Comparison of ENCODE assay signal across 8 cellular contexts in genomic region chr17:28041068-28041843, GRCh38. TPM values are rescaled to one million over a fixed set of nuclear protein-coding genes. Genes with fewer than 3 reads are reported as not detected.
DNase-seq lines count a peak whose midpoint lies in the region; ATAC-seq and TF ChIP-seq lines count a peak whose summit lies in the region.

No MANE protein-coding gene starts in this region.

- no peak overlapping the region for H2AFZ ChIP-seq in PC-3 (ENCODE audit: low read length)

- intact Hi-C loops in PC-3 (cut with micrococcal nuclease): loop anchor here (10.0 kb wide), 1 partner anchor 134 kb away; no protein-coding TSS in a partner anchor

- H3K27me3 ChIP-seq in PC-3 (ENCODE audit: low read length): no peaks in the 10 kb centered on the region

- H3K9me2 ChIP-seq in PC-3 (replicated peaks; ENCODE audit: low read length): no peaks in the 10 kb centered on the region

- peak overlapping the region; percentile 85 for H3K4me3 Mint-ChIP-seq in activated T-cell treated with anti-CD3 and anti-CD28 coated beads, Interleukin-2, amount 50 U/mL, for 24 hours

- ATAC-seq in GM21717 (IDR thresholded peaks at IDR 0.05; ENCODE audit: unreplicated experiment) (peak; percentile 81), PC-3 (peak; percentile 94)

- peak; percentile 68 for TF ChIP-seq POLR2A in erythroblast (IDR thresholded peaks at IDR 0.05; ENCODE audit: low read length)

- H3K4me3 ChIP-seq in Jurkat, Clone E6-1 (ENCODE audit: low read length): peak overlapping the region; percentile 74
- H3K4me3 ChIP-seq in PC-3 (ENCODE audit: low read length): peak overlapping the region; percentile 82; the same call in 1 of the 2 replicates

- DNase-seq in DMS53 (lab: John Stamatoyannopoulos, UW) (peak; percentile 100), PC-3 (peak; percentile 96), erythroblast (lab: John Stamatoyannopoulos, UW) (peak; percentile 100), mucosa of gallbladder (ENCODE audit: low spot score) (peak; percentile 100)
- peak; percentile 99 for DNase-seq in Jurkat, Clone E6-1 (ENCODE audit: low read depth, low spot score)
- DNase-seq in activated T-cell treated with anti-CD3 and anti-CD28 coated beads, Interleukin-2, amount 50 U/mL, for 24 hours: peak; percentile 99
- peak; percentile 95 to 98 for DNase-seq in stimulated activated CD8-positive, alpha-beta memory T cell treated with anti-CD3 and anti-CD28 coated beads, Interleukin-4, amount 100 ng/mL, for 4 hours (ENCODE audit: low read depth in 2 of 2, low spot score in 1 of 2)

- no peaks in the 10 kb centered on the region for H3K9me3 ChIP-seq in PC-3 (ENCODE audit: low read length)

- peak overlapping the region; percentile 90 for H3K27ac Mint-ChIP-seq in activated T-cell treated with anti-CD3 and anti-CD28 coated beads, Interleukin-2, amount 50 U/mL, for 24 hours

- H3K4me1 ChIP-seq in PC-3 (ENCODE audit: insufficient read depth, low read length): peaks cover 39% of the 10 kb centered on the region

- POLR2A ChIA-PET in PC-3 (lab: Charles Lee; ENCODE audit: unreplicated experiment): interaction anchor here (0.5 to 0.7 kb wide), 4 partner anchors 14 to 1805 kb away, joined by 3 to 5 read pairs (median 4); partner anchors contain the start of genes IFT20 and TNFAIP1

- H3K36me3 Mint-ChIP-seq in activated T-cell treated with anti-CD3 and anti-CD28 coated beads, Interleukin-2, amount 50 U/mL, for 24 hours (ENCODE audit: low read depth): peaks cover 16% of the 10 kb centered on the region

- no TSS peak for BruUV-seq in PC-3 (replicated peaks; lab: Mats Ljungman, UMichigan)

- H3K79me2 ChIP-seq in PC-3 (ENCODE audit: low read length): peaks cover 44% of the 10 kb centered on the region

- CTCF ChIA-PET in PC-3 (lab: Charles Lee): interaction anchor here (0.6 to 0.7 kb wide), 3 partner anchors 148 to 451 kb away, joined by 3 to 5 read pairs (median 4); partner anchors contain the start of gene LYRM9

- peak overlapping the region; percentile 48; the same call in 1 of the 2 replicates for H3K4me2 ChIP-seq in PC-3 (ENCODE audit: low read length)

- H3K27ac ChIP-seq in PC-3 (ENCODE audit: low read length): no peak overlapping the region

- no peaks in the 10 kb centered on the region for H3F3A ChIP-seq in PC-3 (ENCODE audit: low read length, unreplicated experiment)

- no peak for TF ChIP-seq CTCF in PC-3 (conservative IDR thresholded peaks at IDR 0.05; ENCODE audit: low read depth, low read length)

- H3K9ac ChIP-seq in PC-3 (ENCODE audit: low read length): no peak overlapping the region; the same call in 1 of the 2 replicates

- no peaks in the 10 kb centered on the region for H3K36me3 ChIP-seq in PC-3 (ENCODE audit: low read depth, low read length)

- no peaks in the 10 kb centered on the region for H3K9me3 Mint-ChIP-seq in activated T-cell treated with anti-CD3 and anti-CD28 coated beads, Interleukin-2, amount 50 U/mL, for 24 hours

- H3K27me3 Mint-ChIP-seq in activated T-cell treated with anti-CD3 and anti-CD28 coated beads, Interleukin-2, amount 50 U/mL, for 24 hours: no peaks in the 10 kb centered on the region

- H3K4me1 Mint-ChIP-seq in activated T-cell treated with anti-CD3 and anti-CD28 coated beads, Interleukin-2, amount 50 U/mL, for 24 hours (ENCODE audit: low read depth): peaks cover 50% of the 10 kb centered on the region

- peaks cover 13% of the 10 kb centered on the region; the same call in 1 of the 2 replicates for H4K20me1 ChIP-seq in PC-3 (ENCODE audit: low read length)

RNA-seq across cellular contexts. Expression of gene NLK, which starts 1.2 kb away (rescaled TPM):
- 30.1 TPM for polyA plus RNA-seq in Jurkat, Clone E6-1 (2012; ENCODE audit: insufficient read depth, insufficient read length)
- total RNA-seq in PC-3 (2014; rRNA removed): 14.9 and 16.3 TPM in 2 replicates
- total RNA-seq in mucosa of gallbladder: 35.7 TPM
